In the genomic region with DNA sequence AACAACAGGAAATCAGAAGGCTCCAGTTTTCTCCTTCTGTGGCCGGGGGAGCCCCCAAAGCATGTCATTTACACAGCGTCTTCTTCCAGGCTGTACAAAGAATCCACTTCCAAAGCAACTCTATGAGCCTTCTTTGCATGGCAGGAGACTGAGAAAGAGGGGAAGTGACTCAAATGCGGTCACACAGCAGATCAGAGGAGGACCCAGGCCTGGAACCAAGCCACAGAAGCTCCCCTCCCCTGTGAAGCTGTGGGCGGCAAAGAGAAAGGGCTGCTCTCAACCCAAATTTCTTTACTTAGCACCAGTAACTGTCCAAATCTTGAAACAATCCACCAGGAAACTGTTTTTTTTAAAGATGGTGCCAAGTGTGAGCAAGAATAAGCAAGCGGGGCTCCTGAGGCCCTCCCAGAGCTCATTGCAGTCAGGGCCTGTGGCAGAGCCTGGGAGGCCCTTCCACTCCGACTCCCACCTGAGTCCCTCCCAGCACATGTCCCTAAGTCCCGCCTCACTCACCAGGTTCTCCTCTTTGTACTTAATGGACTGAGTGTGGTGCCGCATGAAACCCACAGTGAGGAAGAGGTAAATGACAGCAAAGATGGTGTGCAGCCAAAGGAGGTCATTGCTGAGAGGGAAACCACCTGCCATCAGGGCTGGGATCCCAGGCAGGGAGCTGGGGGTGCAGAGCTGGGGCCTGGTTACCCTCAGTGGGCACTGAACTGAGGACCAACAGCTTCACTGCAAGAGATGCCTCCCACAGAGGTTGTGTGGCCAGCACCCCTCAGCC, we compare ENCODE assay signal across 9 cellular contexts. TPM values are rescaled to one million over a fixed set of nuclear protein-coding genes. Genes with fewer than 3 reads are reported as not detected.
DNase-seq lines count a peak whose midpoint lies in the region; ATAC-seq, FAIRE-seq and TF ChIP-seq lines count a peak whose summit lies in the region.
"Had no signal": no experiment of that assay in that cellular context is flagged by ENCODE, and none has a peak within 500 bp of the region (broad histone marks: within the 10 kb centered on the region; RNA-seq: fewer than 3 reads in every experiment).

No MANE protein-coding gene starts in this region.

- H3K27me3 Mint-ChIP-seq in activated naive CD4-positive, alpha-beta T cell treated with anti-CD3 and anti-CD28 coated beads for 36 hours (ENCODE audit: low read depth), result no peaks in the 10 kb centered on the region

- no peaks in the 10 kb centered on the region for H3K9me3 Mint-ChIP-seq in activated naive CD4-positive, alpha-beta T cell treated with anti-CD3 and anti-CD28 coated beads for 36 hours

- CTCF ChIA-PET in activated naive CD4-positive, alpha-beta T cell treated with anti-CD3 and anti-CD28 coated beads for 36 hours (lab: Charles Lee), result interaction anchor here (0.6 to 1.7 kb wide), 7 partner anchors 9 to 47 kb away, joined by 3 to 10 read pairs (median 3); partner anchors contain the start of gene TMEM63A

- in situ Hi-C loops in GM13977 (cut with MboI; ENCODE audit: low pct_unique_long_range_greater_than_20kb, low sequenced_read_pairs, unreplicated experiment), result no loop called here

- no peak for TF ChIP-seq CTCF in GM13977 (IDR thresholded peaks at IDR 0.05; ENCODE audit: extremely low read depth, insufficient read depth, missing control alignments)

- no peak for FAIRE-seq in H54 (lab: Jason Lieb, UNC)

- no peak overlapping the region for H3K4me3 ChIP-seq in skeletal muscle cell (ENCODE audit: low read depth, low read length)
- H3K4me3 ChIP-seq: psoas muscle had no signal

- H3K4me3 Mint-ChIP-seq in activated naive CD4-positive, alpha-beta T cell treated with anti-CD3 and anti-CD28 coated beads for 36 hours, result peak overlapping the region; percentile 4

- peak; percentile 48 for ATAC-seq in SK-N-SH treated with all-trans-retinoic acid at 6 μM for 48 hours
- no peak for ATAC-seq in GM21786 (IDR thresholded peaks at IDR 0.05; ENCODE audit: unreplicated experiment)

- peak overlapping the region; percentile 79 for H3K27ac Mint-ChIP-seq in activated naive CD4-positive, alpha-beta T cell treated with anti-CD3 and anti-CD28 coated beads for 36 hours

- peak; percentile 51 for DNase-seq in H54 (ENCODE audit: insufficient read length, low spot score)
- peak; percentile 90 for DNase-seq in activated naive CD4-positive, alpha-beta T cell treated with anti-CD3 and anti-CD28 coated beads for 36 hours
- DNase-seq in skeletal muscle cell (ENCODE audit: low read depth), result peak; percentile 43
- no peak for DNase-seq in kidney tubule cell (ENCODE audit: low spot score)
- DNase-seq in T1000 (lab: John Stamatoyannopoulos, UW), result no peak
- DNase-seq in GM13977 (ENCODE audit: low spot score), result no peak

- H3K4me1 Mint-ChIP-seq in activated naive CD4-positive, alpha-beta T cell treated with anti-CD3 and anti-CD28 coated beads for 36 hours (ENCODE audit: low read depth), result peaks cover 43% of the 10 kb centered on the region

- no peak for TF ChIP-seq POLR2A in H54 (IDR thresholded peaks at IDR 0.05; ENCODE audit: low read depth, low read length)

- peaks cover 12% of the 10 kb centered on the region for H3K36me3 Mint-ChIP-seq in activated naive CD4-positive, alpha-beta T cell treated with anti-CD3 and anti-CD28 coated beads for 36 hours (ENCODE audit: low read depth)

- intact Hi-C loops in activated naive CD4-positive, alpha-beta T cell treated with anti-CD3 and anti-CD28 coated beads for 36 hours (cut with micrococcal nuclease), result loop anchor here (1.0 kb wide), 3 partner anchors 15 to 89 kb away; partner anchors contain the start of gene SRP9

TF ChIP-seq in SK-N-SH treated with all-trans-retinoic acid at 6 μM for 48 hours, 23 proteins besides CTCF, POLR2A, EP300 and RAD21:
- no peak for TF ChIP-seq CREB5 (CRISPR knock-in tag; IDR thresholded peaks at IDR 0.05; ENCODE audit: low read depth)
- TF ChIP-seq PPARA (CRISPR knock-in tag; IDR thresholded peaks at IDR 0.05; ENCODE audit: borderline replicate concordance), result no peak

RNA-seq across cellular contexts. Expression of gene TMEM63A, which starts 15.9 kb away (rescaled TPM):
- total RNA-seq in activated naive CD4-positive, alpha-beta T cell treated with anti-CD3 and anti-CD28 coated beads for 36 hours, result 10 to 100 TPM; 34.3 to 34.7 TPM

RNA-seq across cellular contexts. Expression of gene LEFTY1, which starts 22.7 kb away (rescaled TPM):
- under 1 TPM in 1 of 2 experiments, not detected in 1; 0.22 TPM for total RNA-seq in activated naive CD4-positive, alpha-beta T cell treated with anti-CD3 and anti-CD28 coated beads for 36 hours

RNA-seq across cellular contexts. Expression of gene EPHX1, which starts 56.3 kb away (rescaled TPM):
- 1 to 10 TPM; 3.8 to 5.0 TPM for total RNA-seq in activated naive CD4-positive, alpha-beta T cell treated with anti-CD3 and anti-CD28 coated beads for 36 hours

RNA-seq across cellular contexts. Expression of gene PYCR2, which starts 57.8 kb away (rescaled TPM):
- total RNA-seq in activated naive CD4-positive, alpha-beta T cell treated with anti-CD3 and anti-CD28 coated beads for 36 hours, result 100 to 1,000 TPM; 143 to 149 TPM

Comparison
In these comparisons a context has a peak if more than half of its experiments do, and no peak if none do; other contexts are left out.
1. DNase-seq: peak in H54 (single experiment), activated naive CD4-positive, alpha-beta T cell treated with anti-CD3 and anti-CD28 coated beads for 36 hours (single experiment) and skeletal muscle cell (single experiment); none in kidney tubule cell (single experiment), T1000 (single experiment) and GM13977 (single experiment).